19 cellular contexts compared by ENCODE assay signal in the genomic region with DNA sequence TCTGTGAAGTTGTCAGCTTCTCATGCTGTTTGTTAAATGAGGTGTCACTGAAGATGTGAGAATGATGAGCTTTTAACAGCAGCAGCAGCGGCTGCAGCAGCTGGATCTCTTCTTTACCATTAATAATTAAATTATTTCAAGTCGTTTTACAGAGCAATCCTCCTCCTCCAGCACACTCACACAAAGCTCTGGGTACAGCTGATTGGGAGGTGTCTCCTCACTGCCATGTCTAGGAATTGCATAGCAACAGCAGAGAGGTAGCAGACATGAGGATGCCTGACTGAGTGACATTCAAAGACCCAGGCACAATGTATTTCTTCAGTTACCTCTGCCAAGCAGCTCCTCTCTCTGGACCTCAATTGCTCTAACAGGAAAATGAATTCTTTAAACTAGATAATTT. TPM values are rescaled to one million over a fixed set of nuclear protein-coding genes. Genes with fewer than 3 reads are reported as not detected.
DNase-seq lines count a peak whose midpoint lies in the region; ATAC-seq and TF ChIP-seq lines count a peak whose summit lies in the region.
"Had no signal": no experiment of that assay in that cellular context is flagged by ENCODE, and none has a peak within 500 bp of the region (broad histone marks: within the 10 kb centered on the region; RNA-seq: fewer than 3 reads in every experiment).

No MANE protein-coding gene starts in this region.

- peak overlapping the region; percentile 22 for H3K9ac ChIP-seq in neural cell (ENCODE audit: low read length)

- H3K4me1 ChIP-seq in GM23338 (ENCODE audit: insufficient read depth), result no peaks in the 10 kb centered on the region
- H3K4me1 ChIP-seq: A549, Caco-2, HAP-1 had no signal

- intact Hi-C loops in head of caudate nucleus (cut with DNase I), result no loop called here

- H2AFZ ChIP-seq in GM23338 (0 out of 2 replicates have a peak overlapping the region, but pooled peaks have one; percentile 16), neural cell (ENCODE audit: low read depth, low read length) (no peak overlapping the region)

- H3K27ac ChIP-seq in GM23338 (ENCODE audit: low read depth) (no peak overlapping the region), neural cell (ENCODE audit: low read length) (peak overlapping the region; percentile 72)
- H3K27ac ChIP-seq: 22Rv1, A549, C4-2B had no signal

- H3K9me3 ChIP-seq in neural cell (ENCODE audit: low read length), result no peaks in the 10 kb centered on the region
- H3K9me3 ChIP-seq: A549, Caco-2, HAP-1 had no signal

- no peaks in the 10 kb centered on the region for H3K79me2 ChIP-seq in GM23338 (replicated peaks; ENCODE audit: insufficient read depth)
- no peaks in the 10 kb centered on the region for H3K79me2 ChIP-seq in neural cell (replicated peaks; ENCODE audit: insufficient read depth, low read length)

- DNase-seq in DMS 273 (lab: John Stamatoyannopoulos, UW; ENCODE audit: unreplicated experiment) (peak; percentile 40), DMS 273 treated with DMSO at 0.1 percent for 48 hours (lab: John Stamatoyannopoulos, UW) (no peak), GM23338 (ENCODE audit: low spot score) (no peak), head of caudate nucleus (peak in 30 of 42 donors; percentile 2 to 68 (median 34)), NCI-H146 treated with DMSO at 0.1 percent for 48 hours (lab: John Stamatoyannopoulos, UW; ENCODE audit: unreplicated experiment) (no peak)
- DNase-seq: AML-193; Caco-2; CD4-positive, alpha-beta T cell; DMS79 treated with DMSO at 0.1 percent for 48 hours; GF-D8 had no signal

- H3K4me3 ChIP-seq in GM23338, result no peak overlapping the region
- H3K4me3 ChIP-seq in neural cell (ENCODE audit: low read length), result peak overlapping the region; percentile 27
- H3K4me3 ChIP-seq: A549, HAP-1 had no signal

- H4K20me1 ChIP-seq in GM23338 (replicated peaks; ENCODE audit: insufficient read depth), result no peaks in the 10 kb centered on the region
- H4K20me1 ChIP-seq in neural cell (ENCODE audit: insufficient read depth), result no peaks in the 10 kb centered on the region

- H3K9me2 ChIP-seq in GM23338 (ENCODE audit: insufficient read depth) (no peaks in the 10 kb centered on the region), neural cell (ENCODE audit: insufficient read depth, low read length) (no peaks in the 10 kb centered on the region)

- no peaks in the 10 kb centered on the region for H3K36me3 ChIP-seq in GM23338 (ENCODE audit: insufficient read depth)
- no peaks in the 10 kb centered on the region for H3K36me3 ChIP-seq in neural cell (ENCODE audit: insufficient read depth, low read length)
- H3K36me3 ChIP-seq: HAP-1 had no signal

- peaks cover 5% of the 10 kb centered on the region for H3K4me1 Mint-ChIP-seq in GM23338
- H3K4me1 Mint-ChIP-seq: IgD-negative memory B cell had no signal

- no peak overlapping the region for H3K27ac Mint-ChIP-seq in GM23338
- H3K27ac Mint-ChIP-seq: CD4-positive, alpha-beta T cell; IgD-negative memory B cell had no signal

- no peak overlapping the region for H3K4me2 ChIP-seq in GM23338
- H3K4me2 ChIP-seq in neural cell (ENCODE audit: low read length), result peak overlapping the region; percentile 47
- H3K4me2 ChIP-seq: A549 had no signal

- H3K4me3 Mint-ChIP-seq in GM23338, result no peak overlapping the region
- H3K4me3 Mint-ChIP-seq: CD4-positive, alpha-beta T cell; IgD-negative memory B cell had no signal

- no peaks in the 10 kb centered on the region for H3K27me3 Mint-ChIP-seq in GM23338 (ENCODE audit: insufficient read depth, low read depth, poor library complexity)
- H3K27me3 Mint-ChIP-seq: CD4-positive, alpha-beta T cell had no signal

- peak; percentile 92 for TF ChIP-seq EP300 in neural cell (conservative IDR thresholded peaks at IDR 0.05; ENCODE audit: poor library complexity, severe bottlenecking)

- TF ChIP-seq CTCF in GM23338 (conservative IDR thresholded peaks at IDR 0.05; ENCODE audit: low read depth in 2 of 2) (no peak), neural cell (IDR thresholded peaks at IDR 0.05; ENCODE audit: poor library complexity, severe bottlenecking) (peak; percentile 42)

- H3K27me3 ChIP-seq in GM23338 (ENCODE audit: insufficient read depth) (no peaks in the 10 kb centered on the region), neural cell (ENCODE audit: insufficient read depth, low read depth, low read length) (no peaks in the 10 kb centered on the region)

- peak; percentile 61 for TF ChIP-seq RAD21 in neural cell (conservative IDR thresholded peaks at IDR 0.05)

- no peak for ATAC-seq in GM23338
- ATAC-seq in GM18873 (IDR thresholded peaks at IDR 0.05; ENCODE audit: low FRiP score, unreplicated experiment), result no peak
- no peak for ATAC-seq in HG03565 (IDR thresholded peaks at IDR 0.05; ENCODE audit: unreplicated experiment)
- ATAC-seq: A549, HepG2 had no signal

- H3K9me3 Mint-ChIP-seq in GM23338, result no peaks in the 10 kb centered on the region; the same call in 2 of the 3 replicates
- H3K9me3 Mint-ChIP-seq: CD4-positive, alpha-beta T cell; IgD-negative memory B cell had no signal

- no peaks in the 10 kb centered on the region for H3K36me3 Mint-ChIP-seq in GM23338 (ENCODE audit: low read depth)
- H3K36me3 Mint-ChIP-seq: IgD-negative memory B cell had no signal

- H3F3A ChIP-seq in GM23338 (replicated peaks; ENCODE audit: low read depth) (no peaks in the 10 kb centered on the region), neural cell (ENCODE audit: insufficient read depth, low read length, poor library complexity, severe bottlenecking) (peaks cover 8% of the 10 kb centered on the region)

TF ChIP-seq in GM23338, 12 proteins besides CTCF, POLR2A, EP300 and RAD21 (continues in another document):
- TF ChIP-seq EZH2phosphoT487 (IDR thresholded peaks at IDR 0.05; ENCODE audit: unreplicated experiment), result no peak
- TF ChIP-seq POLR2AphosphoS5 (IDR thresholded peaks at IDR 0.05; ENCODE audit: low read depth), result no peak

TF ChIP-seq in neural cell, 6 proteins besides CTCF, POLR2A, EP300 and RAD21:
- TF ChIP-seq POLR2AphosphoS5 (IDR thresholded peaks at IDR 0.05) (peak; percentile 76), EZH2 (IDR thresholded peaks at IDR 0.05; ENCODE audit: borderline replicate concordance, insufficient read depth, low read length, poor library complexity, severe bottlenecking) (no peak), TAF1 (IDR thresholded peaks at IDR 0.05; ENCODE audit: low read depth) (no peak), SMC3 (conservative IDR thresholded peaks at IDR 0.05; ENCODE audit: poor library complexity) (peak; percentile 62), MXI1 (conservative IDR thresholded peaks at IDR 0.05; ENCODE audit: poor library complexity, severe bottlenecking) (peak; percentile 25)
- TF ChIP-seq, protein P1, sequence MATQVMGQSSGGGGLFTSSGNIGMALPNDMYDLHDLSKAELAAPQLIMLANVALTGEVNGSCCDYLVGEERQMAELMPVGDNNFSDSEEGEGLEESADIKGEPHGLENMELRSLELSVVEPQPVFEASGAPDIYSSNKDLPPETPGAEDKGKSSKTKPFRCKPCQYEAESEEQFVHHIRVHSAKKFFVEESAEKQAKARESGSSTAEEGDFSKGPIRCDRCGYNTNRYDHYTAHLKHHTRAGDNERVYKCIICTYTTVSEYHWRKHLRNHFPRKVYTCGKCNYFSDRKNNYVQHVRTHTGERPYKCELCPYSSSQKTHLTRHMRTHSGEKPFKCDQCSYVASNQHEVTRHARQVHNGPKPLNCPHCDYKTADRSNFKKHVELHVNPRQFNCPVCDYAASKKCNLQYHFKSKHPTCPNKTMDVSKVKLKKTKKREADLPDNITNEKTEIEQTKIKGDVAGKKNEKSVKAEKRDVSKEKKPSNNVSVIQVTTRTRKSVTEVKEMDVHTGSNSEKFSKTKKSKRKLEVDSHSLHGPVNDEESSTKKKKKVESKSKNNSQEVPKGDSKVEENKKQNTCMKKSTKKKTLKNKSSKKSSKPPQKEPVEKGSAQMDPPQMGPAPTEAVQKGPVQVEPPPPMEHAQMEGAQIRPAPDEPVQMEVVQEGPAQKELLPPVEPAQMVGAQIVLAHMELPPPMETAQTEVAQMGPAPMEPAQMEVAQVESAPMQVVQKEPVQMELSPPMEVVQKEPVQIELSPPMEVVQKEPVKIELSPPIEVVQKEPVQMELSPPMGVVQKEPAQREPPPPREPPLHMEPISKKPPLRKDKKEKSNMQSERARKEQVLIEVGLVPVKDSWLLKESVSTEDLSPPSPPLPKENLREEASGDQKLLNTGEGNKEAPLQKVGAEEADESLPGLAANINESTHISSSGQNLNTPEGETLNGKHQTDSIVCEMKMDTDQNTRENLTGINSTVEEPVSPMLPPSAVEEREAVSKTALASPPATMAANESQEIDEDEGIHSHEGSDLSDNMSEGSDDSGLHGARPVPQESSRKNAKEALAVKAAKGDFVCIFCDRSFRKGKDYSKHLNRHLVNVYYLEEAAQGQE (IDR thresholded peaks at IDR 0.05; ENCODE audit: borderline replicate concordance), result no peak

RNA-seq across cellular contexts. Expression of gene PLAAT1, which starts 46.6 kb away (rescaled TPM):
- 5.4 and 6.6 TPM in 2 replicates for total RNA-seq in GM23338 (2014; rRNA removed; shearing (Covaris generic))
- polyA plus RNA-seq in GM23338 (2016; fragmentation: Nextera tagmentation; extraction: Ambion mirVana), result 6.6 and 6.7 TPM in 2 replicates
- polyA plus RNA-seq in neural cell, result 10.7 and 16.1 TPM in 2 replicates
- polyA minus RNA-seq in neural cell, result 10.4 and 14.9 TPM in 2 replicates
- total RNA-seq: CD4-positive, alpha-beta T cell; HepG2 had no signal
- polyA plus RNA-seq: HepG2, IgD-negative memory B cell had no signal

Comparison
In these comparisons a context has a peak if more than half of its experiments do, and no peak if none do; other contexts are left out.
1. DNase-seq: peak in DMS 273 (single experiment) and head of caudate nucleus (30 of 42); none in DMS 273 treated with DMSO at 0.1 percent for 48 hours (single experiment), GM23338 (single experiment) and NCI-H146 treated with DMSO at 0.1 percent for 48 hours (single experiment).